ENCODE assay signal across 8 cellular contexts in genomic region chr12:77357654-77358053, GRCh38.
"Had no signal": no experiment of that assay in that cellular context is flagged by ENCODE, and none has a peak within 500 bp of the region (broad histone marks: within the 10 kb centered on the region; RNA-seq: fewer than 3 reads in every experiment).

No MANE protein-coding gene starts in this region.

- H2AFZ ChIP-seq: GM23338 had no signal

- H3K4me2 ChIP-seq: GM23338 had no signal

- DNase-seq: H9, HFFc6, IMR-90, KG1 had no signal

- H3K27ac Mint-ChIP-seq: GM23338, H9, HFFc6 had no signal

- H3K27ac ChIP-seq: HL-60 had no signal

- H3K4me3 Mint-ChIP-seq: GM23338, H9, HFFc6 had no signal

- H3K4me3 ChIP-seq: GM23338, K562 had no signal

- ATAC-seq: GM23338, HCT116, K562 had no signal

- H3K9me3 Mint-ChIP-seq: GM23338, H9, HFFc6 had no signal
